In the genomic region with DNA sequence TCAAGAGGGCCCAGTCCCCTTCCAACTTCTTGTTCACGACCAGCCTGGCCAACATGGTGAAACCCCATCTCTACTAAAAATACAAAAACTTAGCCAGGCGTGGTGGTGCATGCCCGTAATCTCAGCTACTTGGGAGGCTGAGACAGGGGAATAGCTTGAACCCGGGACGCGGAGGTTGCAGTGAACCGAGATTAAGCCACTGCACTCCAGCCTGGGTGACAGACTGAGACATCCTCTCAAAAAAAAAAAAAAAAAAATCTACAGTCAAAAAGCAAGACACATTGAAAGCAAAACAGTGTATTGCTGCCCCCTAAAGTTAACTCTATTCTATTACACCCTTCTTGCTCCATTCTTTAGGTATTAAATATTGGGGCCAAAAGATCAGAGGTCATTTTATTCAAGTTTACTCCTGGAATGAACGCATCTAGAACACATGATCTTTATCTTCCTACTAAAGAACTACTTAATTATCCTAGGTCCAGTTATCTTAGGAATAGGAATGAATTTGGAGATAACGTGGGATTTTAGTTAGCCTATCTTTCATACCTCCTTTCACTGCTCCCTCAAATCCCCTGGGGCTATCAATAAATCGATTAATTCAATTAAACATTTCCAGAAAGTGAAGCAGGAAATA, we compare ENCODE assay signal across 8 cellular contexts. TPM values are rescaled to one million over a fixed set of nuclear protein-coding genes. Genes with fewer than 3 reads are reported as not detected.
DNase-seq lines count a peak whose midpoint lies in the region; ATAC-seq and TF ChIP-seq lines count a peak whose summit lies in the region.

No MANE protein-coding gene starts in this region.

- DNase-seq in BE2C (no peak), RWPE1 (ENCODE audit: low spot score) (peak; percentile 67), choroid plexus epithelial cell (ENCODE audit: low read depth) (peak; percentile 72), NCI-H510A (lab: John Stamatoyannopoulos, UW) (no peak)

- H3K4me3 ChIP-seq in BE2C (ENCODE audit: low read depth, low read length) (peak overlapping the region; percentile 86), HUES48 (ENCODE audit: low read depth, low read length) (peak overlapping the region; percentile 92; the same call in 1 of the 2 replicates), choroid plexus epithelial cell (ENCODE audit: low read depth, low read length) (peak overlapping the region; percentile 26), muscle layer of duodenum (ENCODE audit: low read depth in 1 of 2, low read length in 2 of 2) (peak overlapping the region in 1 of 2 donors; percentile 25)

- peak; percentile 58 for TF ChIP-seq CTCF in BE2C (IDR thresholded peaks at IDR 0.05; ENCODE audit: low read depth, low read length)
- TF ChIP-seq CTCF in GM12872 (IDR thresholded peaks at IDR 0.05; ENCODE audit: insufficient read depth, low read depth, low read length), result peak; percentile 61
- peak; percentile 74 for TF ChIP-seq CTCF in RWPE1 (conservative IDR thresholded peaks at IDR 0.05; ENCODE audit: low read depth)
- TF ChIP-seq CTCF in choroid plexus epithelial cell (conservative IDR thresholded peaks at IDR 0.05; ENCODE audit: low read depth, low read length), result peak; percentile 55

- ATAC-seq in GM19455 (IDR thresholded peaks at IDR 0.05; ENCODE audit: unreplicated experiment), result no peak

- POLR2A ChIA-PET in RWPE1 (lab: Yijun Ruan, JAX; ENCODE audit: low non-redundant PET), result no interaction called here

- no peak overlapping the region for H3K9ac ChIP-seq in HUES48 (ENCODE audit: low read depth, low read length)

- H3K4me1 ChIP-seq in BE2C (peaks cover 4% of the 10 kb centered on the region; the same call in 1 of the 2 replicates), HUES48 (ENCODE audit: control insufficient read depth, insufficient read depth, low read length) (peaks cover 4% of the 10 kb centered on the region; the same call in 1 of the 2 replicates), muscle layer of duodenum (ENCODE audit: control insufficient read depth in 1 of 2, insufficient read depth in 2 of 2, low read length in 2 of 2) (peaks cover 6 to 39% of the 10 kb centered on the region in 2 donors)

- CTCF ChIA-PET in RWPE1 (lab: Yijun Ruan, JAX), result interaction anchor here (0.6 to 1.2 kb wide), 5 partner anchors 8 to 530 kb away, joined by 3 to 6 read pairs (median 5); no protein-coding TSS in a partner anchor

- no peak overlapping the region for H3K27ac ChIP-seq in HUES48 (ENCODE audit: low read depth, low read length)
- no peak overlapping the region for H3K27ac ChIP-seq in RWPE1
- H3K27ac ChIP-seq in muscle layer of duodenum (ENCODE audit: low read length), result peak overlapping the region; percentile 52

- peaks cover 22% of the 10 kb centered on the region for H3K36me3 ChIP-seq in BE2C
- H3K36me3 ChIP-seq in HUES48 (ENCODE audit: control insufficient read depth, insufficient read depth, low read length), result peaks cover 46% of the 10 kb centered on the region
- H3K36me3 ChIP-seq in muscle layer of duodenum (ENCODE audit: control insufficient read depth in 1 of 2, insufficient read depth in 2 of 2, low read length in 2 of 2), result peaks cover 20 to 21% of the 10 kb centered on the region in 2 donors

- H3K9me3 ChIP-seq in BE2C, result no peaks in the 10 kb centered on the region
- no peaks in the 10 kb centered on the region for H3K9me3 ChIP-seq in HUES48 (ENCODE audit: control insufficient read depth, insufficient read depth, low read length)
- H3K9me3 ChIP-seq in muscle layer of duodenum (ENCODE audit: control insufficient read depth in 1 of 2, low read length in 2 of 2), result no peaks in the 10 kb centered on the region

- H3K27me3 ChIP-seq in BE2C, result no peaks in the 10 kb centered on the region
- peaks cover 11% of the 10 kb centered on the region for H3K27me3 ChIP-seq in HUES48 (ENCODE audit: control insufficient read depth, insufficient read depth, low read length)
- no peaks in the 10 kb centered on the region for H3K27me3 ChIP-seq in muscle layer of duodenum (ENCODE audit: low read depth, low read length)

RNA-seq across cellular contexts. Expression of a gene that starts 2.4 kb away (rescaled TPM):
- 34.5 TPM for polyA plus RNA-seq in BE2C (2012; ENCODE audit: insufficient read depth, insufficient read length, low read depth)

RNA-seq across cellular contexts. Expression of a gene that starts 2.7 kb away (rescaled TPM):
- polyA plus RNA-seq in BE2C (2012; ENCODE audit: insufficient read depth, insufficient read length, low read depth), result 15.4 TPM

RNA-seq across cellular contexts. Expression of a gene that starts 22.5 kb away (rescaled TPM):
- not detected for polyA plus RNA-seq in BE2C (2012; ENCODE audit: insufficient read depth, insufficient read length, low read depth)

Comparison
In these comparisons a context has a peak if more than half of its experiments do, and no peak if none do; other contexts are left out.
1. DNase-seq: peak in RWPE1 (single experiment) and choroid plexus epithelial cell (single experiment); none in BE2C (single experiment) and NCI-H510A (single experiment).
2. Peak in every context shown above with its lines, with median percentiles within 50 percentile points of each other: CTCF ChIP-seq.